ENCODE assay signal across 9 cellular contexts in the genomic region with DNA sequence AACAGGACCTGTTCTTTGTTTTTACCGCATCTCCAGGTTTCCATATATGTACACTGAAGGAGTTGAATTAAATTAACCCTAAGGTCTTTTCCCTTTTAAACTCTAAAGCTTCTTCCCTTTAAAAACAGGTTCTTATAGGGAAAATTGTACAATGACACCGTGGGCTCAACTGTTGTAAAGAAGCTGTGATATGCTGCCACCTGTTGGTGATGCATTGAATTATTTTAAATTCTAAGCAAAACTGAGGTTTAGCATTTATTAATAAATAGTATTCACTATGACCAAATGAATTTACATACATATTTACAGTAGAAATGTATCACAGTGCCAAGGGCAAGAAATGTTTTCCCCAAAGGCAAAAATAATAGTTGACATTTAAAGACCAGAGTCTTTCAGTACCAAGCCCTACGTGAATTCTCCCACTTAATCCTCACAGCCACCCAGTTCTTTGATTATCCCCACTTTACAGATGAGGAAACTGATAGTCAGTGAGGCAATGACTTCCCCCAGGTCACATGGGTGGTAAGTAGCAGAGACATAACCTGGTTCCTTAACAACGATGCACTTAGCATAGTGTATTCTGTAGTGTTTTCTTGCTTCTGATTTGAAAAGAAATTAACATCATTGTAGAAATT. TPM values are rescaled to one million over a fixed set of nuclear protein-coding genes. Genes with fewer than 3 reads are reported as not detected.
DNase-seq lines count a peak whose midpoint lies in the region; ATAC-seq, FAIRE-seq and TF ChIP-seq lines count a peak whose summit lies in the region.
"Had no signal": no experiment of that assay in that cellular context is flagged by ENCODE, and none has a peak within 500 bp of the region (broad histone marks: within the 10 kb centered on the region; RNA-seq: fewer than 3 reads in every experiment).

No MANE protein-coding gene starts in this region.

- TF ChIP-seq CTCF in psoas muscle (IDR thresholded peaks at IDR 0.05): peak; percentile 83

- CTCF ChIA-PET in activated CD4-positive, alpha-beta memory T cell treated with anti-CD3 and anti-CD28 coated beads, Interleukin-2, amount 10 ng/mL, durations not matched to agents 7 days and 5 days (lab: Charles Lee): interaction anchor here (0.6 to 4.1 kb wide), 16 partner anchors 10 to 693 kb away, joined by 3 to 27 read pairs (median 4); a partner anchor contains a TSS

- peak; percentile 92 for FAIRE-seq in TTC549 (lab: Jason Lieb, UNC)

- H3K4me1 ChIP-seq in psoas muscle: no peaks in the 10 kb centered on the region

- intact Hi-C loops in psoas muscle (cut with DNase I): loop anchor here (2.0 to 10.0 kb wide), 3 partner anchors 185 to 535 kb away; no protein-coding TSS in a partner anchor

- peak; percentile 73 for DNase-seq in NCI-H82 (lab: John Stamatoyannopoulos, UW)
- no peak for DNase-seq in NCI-H82 treated with DMSO at 0.1 percent for 48 hours (lab: John Stamatoyannopoulos, UW; ENCODE audit: unreplicated experiment)
- DNase-seq in NAMALWA (ENCODE audit: low spot score): peak; percentile 69
- peak; percentile 35 for DNase-seq in foreskin melanocyte
- no peak for DNase-seq in psoas muscle
- DNase-seq in HuH-7 (ENCODE audit: low spot score): no peak
- DNase-seq in activated CD4-positive, alpha-beta memory T cell treated with anti-CD3 and anti-CD28 coated beads, Interleukin-2, amount 10 ng/mL, durations not matched to agents 7 days and 5 days: no peak

- no peak overlapping the region for H3K4me3 ChIP-seq in psoas muscle

- H3K27me3 Mint-ChIP-seq in activated CD4-positive, alpha-beta memory T cell treated with anti-CD3 and anti-CD28 coated beads, Interleukin-2, amount 10 ng/mL, durations not matched to agents 7 days and 5 days: peaks cover 19% of the 10 kb centered on the region

- 40 to 44% (median 43%) methylated on average over 4 of the region's 4 CpGs for WGBS in psoas muscle, 3 donors

- H3K27ac ChIP-seq in psoas muscle: no peak overlapping the region

- ATAC-seq in psoas muscle: peak in 1 of 4 donors; percentile 68
- ATAC-seq: activated naive CD4-positive, alpha-beta T cell treated with anti-CD3 and anti-CD28 coated beads, Interleukin-2, amount 50 U/mL, for 72 hours had no signal

- H3K36me3 Mint-ChIP-seq in activated CD4-positive, alpha-beta memory T cell treated with anti-CD3 and anti-CD28 coated beads, Interleukin-2, amount 10 ng/mL, durations not matched to agents 7 days and 5 days (ENCODE audit: low read depth): no peaks in the 10 kb centered on the region

- POLR2A ChIA-PET in activated CD4-positive, alpha-beta memory T cell treated with anti-CD3 and anti-CD28 coated beads, Interleukin-2, amount 10 ng/mL, durations not matched to agents 7 days and 5 days (lab: Charles Lee): no interaction called here

- H3K9me3 ChIP-seq in psoas muscle: no peaks in the 10 kb centered on the region

- peaks cover 9% of the 10 kb centered on the region for H3K4me1 Mint-ChIP-seq in activated CD4-positive, alpha-beta memory T cell treated with anti-CD3 and anti-CD28 coated beads, Interleukin-2, amount 10 ng/mL, durations not matched to agents 7 days and 5 days

- H3K36me3 ChIP-seq in psoas muscle (ENCODE audit: insufficient read depth in 1 of 2, low read depth in 1 of 2): no peaks in the 10 kb centered on the region

- no peak overlapping the region for H3K4me3 Mint-ChIP-seq in activated CD4-positive, alpha-beta memory T cell treated with anti-CD3 and anti-CD28 coated beads, Interleukin-2, amount 10 ng/mL, durations not matched to agents 7 days and 5 days

- no peaks in the 10 kb centered on the region for H3K27me3 ChIP-seq in psoas muscle (ENCODE audit: insufficient read depth in 3 of 3, low read length in 2 of 3)

- H3K9me3 Mint-ChIP-seq in activated CD4-positive, alpha-beta memory T cell treated with anti-CD3 and anti-CD28 coated beads, Interleukin-2, amount 10 ng/mL, durations not matched to agents 7 days and 5 days: peaks cover 3% of the 10 kb centered on the region

- no peak overlapping the region for H3K27ac Mint-ChIP-seq in activated CD4-positive, alpha-beta memory T cell treated with anti-CD3 and anti-CD28 coated beads, Interleukin-2, amount 10 ng/mL, durations not matched to agents 7 days and 5 days
- H3K27ac Mint-ChIP-seq: activated naive CD4-positive, alpha-beta T cell treated with anti-CD3 and anti-CD28 coated beads, Interleukin-2, amount 50 U/mL, for 72 hours had no signal

RNA-seq across cellular contexts. Expression of a gene that starts 35.7 kb away (rescaled TPM):
- total RNA-seq in psoas muscle: 10 to 100 TPM; 13.4 to 18.2 (median 16.4) TPM
- 10 to 100 TPM in 2 of 3 donors, 1 to 10 TPM in 1; 9.5 to 20.8 (median 12.4) TPM for polyA plus RNA-seq in psoas muscle
- 10 to 100 TPM; 26.0 to 27.0 TPM for total RNA-seq in activated CD4-positive, alpha-beta memory T cell treated with anti-CD3 and anti-CD28 coated beads, Interleukin-2, amount 10 ng/mL, durations not matched to agents 7 days and 5 days

Comparison
In these comparisons a context has a peak if more than half of its experiments do, and no peak if none do; other contexts are left out.
1. DNase-seq: peak in NCI-H82 (single experiment), NAMALWA (single experiment) and foreskin melanocyte (single experiment); none in NCI-H82 treated with DMSO at 0.1 percent for 48 hours (single experiment), psoas muscle (0 of 2), HuH-7 (single experiment) and activated CD4-positive, alpha-beta memory T cell treated with anti-CD3 and anti-CD28 coated beads, Interleukin-2, amount 10 ng/mL, durations not matched to agents 7 days and 5 days (single experiment).